In genomic region chr5:96595300-96596090, GRCh38 we compare ENCODE assay signal across 10 cellular contexts.
DNase-seq lines count a peak whose midpoint lies in the region; ATAC-seq and TF ChIP-seq lines count a peak whose summit lies in the region.
"Had no signal": no experiment of that assay in that cellular context is flagged by ENCODE, and none has a peak within 500 bp of the region (broad histone marks: within the 10 kb centered on the region; RNA-seq: fewer than 3 reads in every experiment).

No MANE protein-coding gene starts in this region.

- no peaks in the 10 kb centered on the region for H3K9me3 Mint-ChIP-seq in activated T-cell treated with anti-CD3 and anti-CD28 coated beads, Interleukin-2, amount 50 U/mL, for 4 hours
- H3K9me3 Mint-ChIP-seq: stimulated activated naive CD8-positive, alpha-beta T cell treated with anti-CD3 and anti-CD28 coated beads, Interleukin-15, Interleukin-2, amounts not matched to agents 100 ng/mL and 50 ng/mL, for 24 hours had no signal

- no peak overlapping the region for H2BK12ac ChIP-seq in neuronal stem cell (ENCODE audit: low read length)

- H4K8ac ChIP-seq in neuronal stem cell (ENCODE audit: low read depth, low read length), result no peak overlapping the region

- no CpG with 5 or more reads among the region's 6 CpGs for WGBS in neuronal stem cell (ENCODE audit: extremely low coverage in 2 of 2, insufficient read length in 2 of 2, insufficient replicate concordance in 1 of 2), 2 donors

- no peak overlapping the region for H3K23ac ChIP-seq in neuronal stem cell (ENCODE audit: low read depth, low read length, poor library complexity)

- H3K9me3 ChIP-seq in OCI-LY7 (ENCODE audit: low read length) (no peaks in the 10 kb centered on the region), neuronal stem cell (replicated peaks in 1 of 2; ENCODE audit: control insufficient read depth in 2 of 2, insufficient read depth in 1 of 2, low read depth in 1 of 2, low read length in 2 of 2) (no peaks in the 10 kb centered on the region)

- no peak overlapping the region for H3K4me3 Mint-ChIP-seq in activated T-cell treated with anti-CD3 and anti-CD28 coated beads, Interleukin-2, amount 50 U/mL, for 4 hours
- H3K4me3 Mint-ChIP-seq: stimulated activated naive CD8-positive, alpha-beta T cell treated with anti-CD3 and anti-CD28 coated beads, Interleukin-15, Interleukin-2, amounts not matched to agents 100 ng/mL and 50 ng/mL, for 24 hours had no signal

- H3K9me2 ChIP-seq in OCI-LY7 (ENCODE audit: insufficient read depth, low read length), result no peaks in the 10 kb centered on the region

- POLR2A ChIA-PET in OCI-LY7 (lab: Charles Lee), result interaction anchor here (1.4 kb wide), 1 partner anchor 15 kb away, joined by 4 read pairs; no protein-coding TSS in a partner anchor

- no peak for ATAC-seq in activated T-cell treated with anti-CD3 and anti-CD28 coated beads, Interleukin-2, amount 50 U/mL, for 4 hours

- H2BK5ac ChIP-seq in neuronal stem cell (ENCODE audit: low read length), result no peak overlapping the region

- peaks cover 2% of the 10 kb centered on the region for H3K27me3 Mint-ChIP-seq in activated T-cell treated with anti-CD3 and anti-CD28 coated beads, Interleukin-2, amount 50 U/mL, for 4 hours (ENCODE audit: low read depth)

- no peak overlapping the region for H3K9ac ChIP-seq in neuronal stem cell (ENCODE audit: low read depth, low read length, poor library complexity)

- H3K4me1 ChIP-seq in OCI-LY7 (ENCODE audit: insufficient read depth, low read length, poor library complexity, severe bottlenecking), result no peaks in the 10 kb centered on the region
- H3K4me1 ChIP-seq in neuronal stem cell (ENCODE audit: control insufficient read depth in 2 of 2, insufficient read depth in 1 of 2, low read depth in 1 of 2, low read length in 2 of 2), result no peaks in the 10 kb centered on the region

- no peak overlapping the region for H2AK5ac ChIP-seq in neuronal stem cell (ENCODE audit: low read depth, low read length)

- no peaks in the 10 kb centered on the region for H3K79me1 ChIP-seq in neuronal stem cell (ENCODE audit: low read depth, low read length)

- TF ChIP-seq CTCF in GM13977 (IDR thresholded peaks at IDR 0.05; ENCODE audit: extremely low read depth, insufficient read depth, missing control alignments), result peak; percentile 47
- peak; percentile 78 for TF ChIP-seq CTCF in OCI-LY7 (conservative IDR thresholded peaks at IDR 0.05; ENCODE audit: low read length)
- TF ChIP-seq CTCF in fibroblast of mammary gland (conservative IDR thresholded peaks at IDR 0.05; ENCODE audit: control insufficient read depth, insufficient read depth, low read depth, low read length), result peak; percentile 50

- no peaks in the 10 kb centered on the region for H3K36me3 Mint-ChIP-seq in activated T-cell treated with anti-CD3 and anti-CD28 coated beads, Interleukin-2, amount 50 U/mL, for 4 hours (ENCODE audit: insufficient read depth)

- H3K4me2 ChIP-seq in OCI-LY7 (ENCODE audit: low read length), result no peak overlapping the region
- no peak overlapping the region for H3K4me2 ChIP-seq in neuronal stem cell (ENCODE audit: insufficient read depth, low read length, poor library complexity, severe bottlenecking)

- H2AFZ ChIP-seq in OCI-LY7 (ENCODE audit: low read length), result no peak overlapping the region
- H2AFZ ChIP-seq in neuronal stem cell (ENCODE audit: low read length), result no peak overlapping the region

- no peaks in the 10 kb centered on the region for H4K20me1 ChIP-seq in OCI-LY7 (ENCODE audit: insufficient read depth, low read length)

- H4K91ac ChIP-seq in neuronal stem cell (ENCODE audit: low read depth, low read length, poor library complexity), result no peak overlapping the region

- peak; percentile 46 to 53 for DNase-seq in AML-193 (lab: John Stamatoyannopoulos, UW)
- no peak for DNase-seq in GM13977 (ENCODE audit: low spot score)
- DNase-seq in OCI-LY7 (ENCODE audit: low spot score), result peak; percentile 21
- DNase-seq in fibroblast of mammary gland (ENCODE audit: low read depth), result peak; percentile 41
- DNase-seq in NCI-H2029 (lab: John Stamatoyannopoulos, UW), result no peak
- no peak for DNase-seq in neuronal stem cell (ENCODE audit: low spot score)
- no peak for DNase-seq in NCI-H2196 treated with DMSO at 0.1 percent for 48 hours (lab: John Stamatoyannopoulos, UW; ENCODE audit: unreplicated experiment)
- no peak for DNase-seq in activated T-cell treated with anti-CD3 and anti-CD28 coated beads, Interleukin-2, amount 50 U/mL, for 4 hours

- H2BK120ac ChIP-seq in neuronal stem cell (ENCODE audit: low read depth, low read length), result no peak overlapping the region

- H3K4me1 Mint-ChIP-seq in activated T-cell treated with anti-CD3 and anti-CD28 coated beads, Interleukin-2, amount 50 U/mL, for 4 hours (ENCODE audit: low read depth), result peaks cover 7% of the 10 kb centered on the region

- in situ Hi-C loops in GM13977 (cut with MboI; ENCODE audit: low pct_unique_long_range_greater_than_20kb, low sequenced_read_pairs, unreplicated experiment), result loop anchor here (10.0 kb wide), 1 partner anchor 251 kb away; no protein-coding TSS in a partner anchor

- H3K14ac ChIP-seq in neuronal stem cell (ENCODE audit: low read length), result no peak overlapping the region

- CTCF ChIA-PET in OCI-LY7 (lab: Charles Lee; ENCODE audit: unreplicated experiment), result interaction anchor here (0.5 kb wide), 1 partner anchor 30 kb away, joined by 3 read pairs; no protein-coding TSS in a partner anchor

- H3K27me3 ChIP-seq in neuronal stem cell (ENCODE audit: control insufficient read depth in 3 of 3, insufficient read depth in 3 of 3, low read depth in 1 of 3, low read length in 3 of 3), result no peaks in the 10 kb centered on the region

- no peak overlapping the region for H2BK15ac ChIP-seq in neuronal stem cell (ENCODE audit: low read length)

- H3K79me2 ChIP-seq in OCI-LY7 (ENCODE audit: insufficient read depth, low read depth, low read length), result no peaks in the 10 kb centered on the region

- H3K36me3 ChIP-seq in OCI-LY7 (ENCODE audit: insufficient read depth, low read length), result no peaks in the 10 kb centered on the region
- H3K36me3 ChIP-seq in neuronal stem cell (replicated peaks in 1 of 2; ENCODE audit: control insufficient read depth in 2 of 2, insufficient read depth in 2 of 2, low read length in 2 of 2), result no peaks in the 10 kb centered on the region

- no peak overlapping the region for H3K18ac ChIP-seq in neuronal stem cell (ENCODE audit: low read length)

- H3K4me3 ChIP-seq in OCI-LY7 (ENCODE audit: low read depth, low read length, poor library complexity, severe bottlenecking) (no peak overlapping the region), fibroblast of mammary gland (ENCODE audit: control insufficient read depth, low read depth, low read length) (no peak overlapping the region), neuronal stem cell (ENCODE audit: low read length in 2 of 2) (no peak overlapping the region)
- H3K4me3 ChIP-seq: lung had no signal

- H3K27ac ChIP-seq in OCI-LY7 (ENCODE audit: low read depth, low read length, poor library complexity, severe bottlenecking) (no peak overlapping the region), neuronal stem cell (replicated peaks; ENCODE audit: low read length) (no peak overlapping the region)

- no TSS peak for BruUV-seq in OCI-LY7 (replicated peaks; lab: Mats Ljungman, UMichigan)

- H3K4ac ChIP-seq in neuronal stem cell (ENCODE audit: low read length), result no peak overlapping the region

- intact Hi-C loops in OCI-LY7 (cut with micrococcal nuclease; ENCODE audit: unreplicated experiment), result no loop called here

Comparison
In these comparisons a context has a peak if more than half of its experiments do, and no peak if none do; other contexts are left out.
1. DNase-seq: peak in AML-193 (2 of 2), OCI-LY7 (single experiment) and fibroblast of mammary gland (single experiment); none in GM13977 (single experiment), NCI-H2029 (single experiment), neuronal stem cell (single experiment), NCI-H2196 treated with DMSO at 0.1 percent for 48 hours (single experiment) and activated T-cell treated with anti-CD3 and anti-CD28 coated beads, Interleukin-2, amount 50 U/mL, for 4 hours (single experiment).
2. Peak in every context shown above with its lines, with median percentiles within 50 percentile points of each other: CTCF ChIP-seq.